8 cellular contexts compared by ENCODE assay signal in the genomic region with DNA sequence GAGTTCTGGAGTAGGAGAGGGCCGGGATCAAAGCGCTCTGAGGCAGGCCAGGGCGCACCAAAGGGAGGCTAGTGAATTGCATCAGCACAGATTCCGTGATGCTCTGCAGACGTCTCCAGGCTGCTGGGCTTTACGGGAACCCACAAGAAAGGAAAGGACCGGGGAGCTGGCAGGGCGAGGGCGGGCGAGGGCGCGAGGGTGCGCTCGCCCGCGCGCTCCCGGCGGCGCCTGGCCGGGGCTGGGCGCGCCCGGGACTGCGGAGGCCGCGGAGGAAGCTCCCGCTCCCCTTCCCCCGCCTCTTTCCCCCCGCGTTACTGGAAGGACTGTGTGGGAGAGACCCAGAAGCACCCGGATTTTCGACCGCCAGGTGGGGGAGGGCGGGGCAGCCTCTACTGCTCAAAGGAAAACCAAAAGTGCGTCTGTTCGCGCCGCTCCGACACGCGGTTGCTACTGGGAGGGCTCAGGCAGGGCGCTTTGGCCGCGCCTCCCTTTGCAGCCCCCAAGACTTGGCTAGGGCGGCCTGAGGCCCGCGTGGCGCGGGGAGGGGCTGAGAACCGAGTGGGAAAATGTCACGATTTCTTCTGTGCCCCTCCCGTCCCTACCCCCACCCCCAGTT. TPM values are rescaled to one million over a fixed set of nuclear protein-coding genes. Genes with fewer than 3 reads are reported as not detected.
A peak's percentile ranks its signal among the peaks of the same experiment; 100 is the strongest.
DNase-seq lines count a peak whose midpoint lies in the region; ATAC-seq and TF ChIP-seq lines count a peak whose summit lies in the region.

No MANE protein-coding gene starts in this region.

- CTCF ChIA-PET in A673 (lab: Charles Lee) (interaction anchor here (0.5 kb wide), 1 partner anchor 637 kb away, joined by 4 read pairs; no protein-coding TSS in a partner anchor), MCF 10A (lab: Yijun Ruan, JAX) (interaction anchor here (0.6 to 3.4 kb wide), 5 partner anchors 11 to 687 kb away, joined by 3 to 44 read pairs (median 4); no protein-coding TSS in a partner anchor)

- H3K4me1 ChIP-seq in A673 (ENCODE audit: insufficient read depth, low read length, poor library complexity, severe bottlenecking), result peaks cover 9% of the 10 kb centered on the region

- ATAC-seq in GM18511 (IDR thresholded peaks at IDR 0.05; ENCODE audit: unreplicated experiment) (peak; percentile 19), HG03469 (IDR thresholded peaks at IDR 0.05; ENCODE audit: unreplicated experiment) (no peak)

- H3K4me3 Mint-ChIP-seq in MCF 10A (ENCODE audit: unreplicated experiment), result no peak overlapping the region

- peak; percentile 80 for DNase-seq in A673 (ENCODE audit: low spot score)
- peak; percentile 54 for DNase-seq in NCI-H1105 treated with DMSO at 0.1 percent for 48 hours (lab: John Stamatoyannopoulos, UW)
- DNase-seq in WERI-Rb-1, result peak; percentile 89
- DNase-seq in MCF 10A (ENCODE audit: unreplicated experiment), result peak; percentile 97
- DNase-seq in iPS-NIHi11 (ENCODE audit: low spot score), result peak; percentile 87

- POLR2A ChIA-PET in A673 (lab: Charles Lee; ENCODE audit: low non-redundant PET) (no interaction called here), MCF 10A (lab: Yijun Ruan, JAX) (interaction anchor here (0.5 to 6.3 kb wide), 60 partner anchors 11 to 699 kb away, joined by 3 to 295 read pairs (median 4); a partner anchor contains a TSS)

- BruUV-seq in A673 (replicated peaks; lab: Mats Ljungman, UMichigan) (no TSS peak), MCF 10A (replicated peaks; lab: Mats Ljungman, UMichigan) (no TSS peak)

- H3K4me3 ChIP-seq in A673 (ENCODE audit: low read depth, low read length, poor library complexity, severe bottlenecking) (peak overlapping the region; percentile 74), WERI-Rb-1 (ENCODE audit: low read depth, low read length) (peak overlapping the region; percentile 69), skin epidermis (peak overlapping the region; percentile 63 to 91 (median 81))

- no peak overlapping the region for H3K27ac Mint-ChIP-seq in MCF 10A (ENCODE audit: low read depth, unreplicated experiment)

- no peaks in the 10 kb centered on the region for H3K27me3 ChIP-seq in A673 (replicated peaks; ENCODE audit: insufficient read depth, low read depth, low read length, poor library complexity)
- H3K27me3 ChIP-seq in WERI-Rb-1 (ENCODE audit: insufficient read depth, low read depth, severe bottlenecking), result no peaks in the 10 kb centered on the region

- no peak for TF ChIP-seq CTCF in A673 (conservative IDR thresholded peaks at IDR 0.05; ENCODE audit: low read depth, low read length)
- TF ChIP-seq CTCF in WERI-Rb-1 (IDR thresholded peaks at IDR 0.05; ENCODE audit: low read depth, low read length), result no peak
- no peak for TF ChIP-seq CTCF in MCF 10A (IDR thresholded peaks at IDR 0.05; ENCODE audit: unreplicated experiment)

- H3K9me3 Mint-ChIP-seq in MCF 10A (ENCODE audit: unreplicated experiment), result no peaks in the 10 kb centered on the region

- no peaks in the 10 kb centered on the region for H3K27me3 Mint-ChIP-seq in MCF 10A (ENCODE audit: insufficient read depth, unreplicated experiment)

- H3K4me1 Mint-ChIP-seq in MCF 10A (ENCODE audit: insufficient read depth, unreplicated experiment), result peaks cover 21% of the 10 kb centered on the region

- H3K36me3 ChIP-seq in A673 (ENCODE audit: insufficient read depth, low read length, poor library complexity, severe bottlenecking), result no peaks in the 10 kb centered on the region
- no peaks in the 10 kb centered on the region for H3K36me3 ChIP-seq in WERI-Rb-1

- H3K9me3 ChIP-seq in A673 (ENCODE audit: low read depth, low read length, poor library complexity, severe bottlenecking) (no peaks in the 10 kb centered on the region), WERI-Rb-1 (ENCODE audit: severe bottlenecking) (no peaks in the 10 kb centered on the region)

- peak overlapping the region; percentile 38 for H3K27ac ChIP-seq in A673 (ENCODE audit: low read depth, low read length, poor library complexity, severe bottlenecking)
- peak overlapping the region; percentile 68 for H3K27ac ChIP-seq in WERI-Rb-1
- peak overlapping the region; percentile 95 to 100 (median 100) for H3K27ac ChIP-seq in skin epidermis

- intact Hi-C loops in A673 (cut with micrococcal nuclease; ENCODE audit: unreplicated experiment) (loop anchor here (5.0 to 10.0 kb wide), 4 partner anchors 113 to 688 kb away; a partner anchor contains a TSS), MCF 10A (cut with micrococcal nuclease) (loop anchor here (2.0 to 10.0 kb wide), 3 partner anchors 116 to 306 kb away; no protein-coding TSS in a partner anchor)

- peaks cover 12% of the 10 kb centered on the region for H3K36me3 Mint-ChIP-seq in MCF 10A (ENCODE audit: insufficient read depth, unreplicated experiment)

RNA-seq across cellular contexts. Expression of a gene that starts 2.3 kb away (rescaled TPM):
- total RNA-seq in A673 (2021) (5.3 and 12.2 TPM in 2 replicates), MCF 10A (2022) (122 and 141 TPM in 2 replicates)

Comparison
In these comparisons a context has a peak if more than half of its experiments do, and no peak if none do; other contexts are left out.
1. H3K27ac ChIP-seq: peak in every context shown above with its lines; median percentile 100 in skin epidermis; 68 in WERI-Rb-1; 38 in A673.